In genomic region chr10:84177541-84178386, GRCh38 we compare ENCODE assay signal across 9 cellular contexts. TPM values are rescaled to one million over a fixed set of nuclear protein-coding genes. Genes with fewer than 3 reads are reported as not detected.
DNase-seq lines count a peak whose midpoint lies in the region; ATAC-seq and TF ChIP-seq lines count a peak whose summit lies in the region.
"Had no signal": no experiment of that assay in that cellular context is flagged by ENCODE, and none has a peak within 500 bp of the region (broad histone marks: within the 10 kb centered on the region; RNA-seq: fewer than 3 reads in every experiment).

No MANE protein-coding gene starts in this region.

- H3K9me3 ChIP-seq in mammary epithelial cell (replicated peaks; ENCODE audit: insufficient read depth, low read length) (no peaks in the 10 kb centered on the region), breast epithelium (no peaks in the 10 kb centered on the region), suprapubic skin (no peaks in the 10 kb centered on the region)

- CTCF ChIA-PET in mammary epithelial cell (lab: Charles Lee; ENCODE audit: low non-redundant PET) = interaction anchor here (0.6 kb wide), 1 partner anchor 37 kb away, joined by 15 read pairs; no protein-coding TSS in a partner anchor

- DNase-seq in mammary epithelial cell (no peak), breast epithelium (ENCODE audit: low spot score in 2 of 2) (no peak), suprapubic skin (ENCODE audit: low spot score in 2 of 2) (peak in 1 of 2 donors; percentile 65), NCI-H1436 (lab: John Stamatoyannopoulos, UW) (no peak), NCI-H2171 treated with DMSO at 0.1 percent for 48 hours (lab: John Stamatoyannopoulos, UW) (no peak), ecto neural progenitor cell (ENCODE audit: low spot score) (no peak)
- DNase-seq in effector CD4-positive, alpha-beta T cell = peak; percentile 11

- H4K20me1 ChIP-seq in mammary epithelial cell (ENCODE audit: insufficient read depth, low read length) = no peaks in the 10 kb centered on the region

- H3K4me3 ChIP-seq in mammary epithelial cell (replicated peaks in 1 of 3; ENCODE audit: insufficient read depth in 1 of 3, low read depth in 2 of 3, low read length in 3 of 3) = no peak overlapping the region
- no peak overlapping the region for H3K4me3 ChIP-seq in breast epithelium
- no peak overlapping the region for H3K4me3 ChIP-seq in suprapubic skin

- peak overlapping the region; percentile 51 for H2AFZ ChIP-seq in mammary epithelial cell (ENCODE audit: low read depth, low read length)

- no peak overlapping the region for H3K4me2 ChIP-seq in mammary epithelial cell (ENCODE audit: insufficient read depth, low read depth, low read length)

- WGBS in mammary epithelial cell (ENCODE audit: low coverage, missing lambda C conversion rate) = 56% methylated on average over 11 of the region's 11 CpGs
- 86% methylated on average over 6 of the region's 11 CpGs for WGBS in suprapubic skin

- no peaks in the 10 kb centered on the region for H3K79me2 ChIP-seq in mammary epithelial cell (ENCODE audit: insufficient read depth, low read length)

- H3K27me3 ChIP-seq in mammary epithelial cell (ENCODE audit: insufficient read depth, low read length) (no peaks in the 10 kb centered on the region), breast epithelium (no peaks in the 10 kb centered on the region), suprapubic skin (no peaks in the 10 kb centered on the region)

- no peak for TF ChIP-seq POLR2A in breast epithelium (IDR thresholded peaks at IDR 0.05)
- TF ChIP-seq POLR2A in suprapubic skin (IDR thresholded peaks at IDR 0.05) = no peak

- dilution Hi-C loops in mammary epithelial cell (cut with HindIII; ENCODE audit: low sequenced_read_pairs) = no loop called here

- H3K4me1 ChIP-seq in mammary epithelial cell (ENCODE audit: insufficient read depth, low read length) (peaks cover 21% of the 10 kb centered on the region), breast epithelium (no peaks in the 10 kb centered on the region), suprapubic skin (peaks cover 30% of the 10 kb centered on the region)

- H3K36me3 ChIP-seq in mammary epithelial cell (ENCODE audit: insufficient read depth, low read length) = no peaks in the 10 kb centered on the region
- no peaks in the 10 kb centered on the region for H3K36me3 ChIP-seq in breast epithelium
- no peaks in the 10 kb centered on the region for H3K36me3 ChIP-seq in suprapubic skin

- in situ Hi-C loops in mammary epithelial cell (cut with MboI; ENCODE audit: low sequenced_read_pairs in 2 of 2) = no loop called here

- ATAC-seq in HG03457 (IDR thresholded peaks at IDR 0.05; ENCODE audit: unreplicated experiment) = peak; percentile 37

- no peak overlapping the region for H3K9ac ChIP-seq in mammary epithelial cell (ENCODE audit: insufficient read depth, low read length)

- H3K27ac ChIP-seq in mammary epithelial cell (ENCODE audit: insufficient read depth, low read depth, low read length) = no peak overlapping the region
- H3K27ac ChIP-seq in breast epithelium = no peak overlapping the region
- peak overlapping the region; percentile 46 for H3K27ac ChIP-seq in suprapubic skin

- TF ChIP-seq CTCF in mammary epithelial cell (conservative IDR thresholded peaks at IDR 0.05 in 1 of 2, IDR thresholded peaks at IDR 0.05 in 1 of 2; ENCODE audit: extremely low read depth in 1 of 2, insufficient read depth in 1 of 2, low read depth in 1 of 2, low read length in 2 of 2) (no peak), breast epithelium (IDR thresholded peaks at IDR 0.05) (no peak), suprapubic skin (IDR thresholded peaks at IDR 0.05) (no peak)

- intact Hi-C loops in mammary epithelial cell (cut with micrococcal nuclease) = loop anchor here (2.0 kb wide), 1 partner anchor 27 kb away; no protein-coding TSS in a partner anchor
- intact Hi-C loops in breast epithelium (cut with DNase I; ENCODE audit: low total_unique reads) = no loop called here

- BruUV-seq in mammary epithelial cell (replicated peaks; lab: Mats Ljungman, UMichigan) = no TSS peak

- no peak for TF ChIP-seq EP300 in suprapubic skin (IDR thresholded peaks at IDR 0.05)

RNA-seq across cellular contexts. Expression of gene GPR15LG, which starts 4.2 kb away (rescaled TPM):
- under 1 TPM in 1 of 2 donors, not detected in 1; 0.33 TPM for total RNA-seq in mammary epithelial cell
- polyA plus RNA-seq in mammary epithelial cell = not detected
- polyA minus RNA-seq in mammary epithelial cell = not detected
- total RNA-seq in breast epithelium = 1 to 10 TPM in 1 of 3 donors, not detected in 2; 1.3 TPM
- total RNA-seq in suprapubic skin = 10 to 100 TPM in 2 of 4 donors, 1 to 10 TPM in 2; 2.0 to 19.3 (median 8.6) TPM
- total RNA-seq: T-helper 1 cell treated with Interleukin-12 subunit alpha and Interleukin-12 subunit beta and Interleukin-4 antibody, amounts not matched to agents 30 ng/mL and 1 ng/mL, for 36 hours had no signal

RNA-seq across cellular contexts. Expression of gene CDHR1, which starts 16.6 kb away (rescaled TPM):
- total RNA-seq in mammary epithelial cell (10 to 100 TPM in 1 of 2 donors, 1 to 10 TPM in 1; 8.8 to 27.4 TPM), breast epithelium (under 1 TPM; 0.15 to 0.66 (median 0.16) TPM), suprapubic skin (100 to 1,000 TPM; 106 to 398 (median 143) TPM)
- 8.8 TPM for polyA plus RNA-seq in mammary epithelial cell
- polyA minus RNA-seq in mammary epithelial cell = 9.9 TPM

RNA-seq across cellular contexts. Expression of gene GHITM, which starts 38.5 kb away (rescaled TPM):
- total RNA-seq in mammary epithelial cell (100 to 1,000 TPM; 165 to 199 TPM), breast epithelium (100 to 1,000 TPM; 118 to 161 (median 133) TPM), suprapubic skin (100 to 1,000 TPM in 3 of 4 donors, 10 to 100 TPM in 1; 91.2 to 132 (median 125) TPM)
- polyA plus RNA-seq in mammary epithelial cell = 147 TPM
- polyA minus RNA-seq in mammary epithelial cell = 102 TPM

RNA-seq across cellular contexts. Expression of gene LRIT2, which starts 47.6 kb away (rescaled TPM):
- not detected for total RNA-seq in mammary epithelial cell
- polyA plus RNA-seq in mammary epithelial cell = not detected
- not detected for polyA minus RNA-seq in mammary epithelial cell
- not detected for total RNA-seq in breast epithelium
- not detected for total RNA-seq in suprapubic skin
- total RNA-seq: T-helper 1 cell treated with Interleukin-12 subunit alpha and Interleukin-12 subunit beta and Interleukin-4 antibody, amounts not matched to agents 30 ng/mL and 1 ng/mL, for 36 hours had no signal

Comparison
In these comparisons a context has a peak if more than half of its experiments do, and no peak if none do; other contexts are left out.
1. RNA of gene CDHR1, which starts 16.6 kb away (total RNA-seq): 106 to 398 TPM in suprapubic skin and 8.8 to 27.4 TPM in mammary epithelial cell; 0.15 to 0.66 TPM in breast epithelium; every median in the first group is over 4 times any median in the second.